ENCODE assay signal across 24 cellular contexts in genomic region chr2:160125366-160125765, GRCh38.
DNase-seq lines count a peak whose midpoint lies in the region; ATAC-seq and TF ChIP-seq lines count a peak whose summit lies in the region.
"Had no signal": no experiment of that assay in that cellular context is flagged by ENCODE, and none has a peak within 500 bp of the region (broad histone marks: within the 10 kb centered on the region; RNA-seq: fewer than 3 reads in every experiment).

No MANE protein-coding gene starts in this region.

- H3K4me1 ChIP-seq in GM23338 (ENCODE audit: insufficient read depth) (0 out of 2 replicates have a peak, but pooled peaks cover 4% of the 10 kb centered on the region), SJCRH30 (peaks cover 25% of the 10 kb centered on the region), mesodermal cell (ENCODE audit: control insufficient read depth, insufficient read depth, low read length, poor library complexity, severe bottlenecking) (peaks cover 17% of the 10 kb centered on the region), trophoblast cell (ENCODE audit: control insufficient read depth in 1 of 2, insufficient read depth in 2 of 2, low read length in 2 of 2) (peaks cover 5 to 12% of the 10 kb centered on the region in 2 experiments)
- no peaks in the 10 kb centered on the region for H3K4me1 ChIP-seq in effector memory CD4-positive, alpha-beta T cell (ENCODE audit: control insufficient read depth, insufficient read depth, low read length, poor library complexity, severe bottlenecking)
- H3K4me1 ChIP-seq: BE2C, BLaER1 had no signal

- H3K27me3 ChIP-seq in GM23338 (ENCODE audit: insufficient read depth) (no peaks in the 10 kb centered on the region), SJCRH30 (no peaks in the 10 kb centered on the region), trophoblast cell (ENCODE audit: insufficient read depth, low read length) (no peaks in the 10 kb centered on the region)
- no peaks in the 10 kb centered on the region for H3K27me3 ChIP-seq in effector memory CD4-positive, alpha-beta T cell (replicated peaks; ENCODE audit: control insufficient read depth, insufficient read depth, low read length, poor library complexity, severe bottlenecking)
- H3K27me3 ChIP-seq: BE2C, BLaER1 had no signal

- no peak overlapping the region for H3K4me3 Mint-ChIP-seq in GM23338
- H3K4me3 Mint-ChIP-seq: CD14-positive monocyte; CD4-positive, alpha-beta memory T cell; CD4-positive, CD25-positive, alpha-beta regulatory T cell; CD8-positive, alpha-beta memory T cell had no signal

- H3K4me3 ChIP-seq in GM23338 (no peak overlapping the region), SJCRH30 (peak overlapping the region; percentile 50), mesodermal cell (ENCODE audit: extremely low read depth, insufficient read depth, low read length, poor library complexity, severe bottlenecking) (no peak overlapping the region), trophoblast cell (ENCODE audit: low read depth, low read length) (no peak overlapping the region)
- H3K4me3 ChIP-seq in effector memory CD4-positive, alpha-beta T cell (ENCODE audit: insufficient read depth, low read depth, low read length, poor library complexity, severe bottlenecking) = no peak overlapping the region
- H3K4me3 ChIP-seq: BLaER1, GM12878 had no signal

- ATAC-seq in GM23338 = no peak
- ATAC-seq: GM12878 had no signal

- H3K9me3 ChIP-seq in SJCRH30 (replicated peaks) (no peaks in the 10 kb centered on the region), mesodermal cell (ENCODE audit: control insufficient read depth, low read length) (no peaks in the 10 kb centered on the region), trophoblast cell (ENCODE audit: insufficient read depth, low read depth, low read length) (no peaks in the 10 kb centered on the region)
- H3K9me3 ChIP-seq in effector memory CD4-positive, alpha-beta T cell (ENCODE audit: control insufficient read depth, low read length) = no peaks in the 10 kb centered on the region
- H3K9me3 ChIP-seq: BE2C, BLaER1 had no signal

- TF ChIP-seq CTCF in GM23338 (conservative IDR thresholded peaks at IDR 0.05; ENCODE audit: low read depth in 2 of 2) = no peak

- H2AFZ ChIP-seq in GM23338 (0 out of 2 replicates have a peak overlapping the region, but pooled peaks have one; percentile 40), trophoblast cell (ENCODE audit: insufficient read depth, low read length, poor library complexity) (no peak overlapping the region)

- H3K79me1 ChIP-seq in trophoblast cell (ENCODE audit: low read length) = peaks cover 3% of the 10 kb centered on the region

- no peak overlapping the region for H2AK5ac ChIP-seq in trophoblast cell (ENCODE audit: low read length)

- H3F3A ChIP-seq in GM23338 (replicated peaks; ENCODE audit: low read depth) = no peaks in the 10 kb centered on the region

- no peak overlapping the region for H2BK5ac ChIP-seq in trophoblast cell (ENCODE audit: low read depth, low read length, poor library complexity)

- H4K8ac ChIP-seq in trophoblast cell (ENCODE audit: low read depth, low read length) = no peak overlapping the region

- no peak overlapping the region for H3K23ac ChIP-seq in trophoblast cell (ENCODE audit: low read length)

- H3K27me3 Mint-ChIP-seq in GM23338 (ENCODE audit: insufficient read depth, low read depth, poor library complexity) = no peaks in the 10 kb centered on the region

- H4K12ac ChIP-seq in trophoblast cell (ENCODE audit: low read depth, low read length) = no peak overlapping the region

- DNase-seq in GM23338 (ENCODE audit: low spot score) (no peak), SJCRH30 (no peak), trophoblast cell (no peak), NCI-H187 (lab: John Stamatoyannopoulos, UW) (no peak), SIG-M5 (lab: John Stamatoyannopoulos, UW) (no peak)
- no peak for DNase-seq in effector memory CD4-positive, alpha-beta T cell
- DNase-seq: 8988T; ACHN; C1 segment of cervical spinal cord; CD4-positive, alpha-beta memory T cell; CD4-positive, CD25-positive, alpha-beta regulatory T cell; CD8-positive, alpha-beta memory T cell; COR-L47; DMS 273 treated with DMSO at 0.1 percent for 48 hours; DMS153; DMS53; DMS79; DND-41; GDM1 had no signal

- H3K79me2 ChIP-seq in GM23338 (replicated peaks; ENCODE audit: insufficient read depth) = no peaks in the 10 kb centered on the region
- peaks cover 2% of the 10 kb centered on the region for H3K79me2 ChIP-seq in trophoblast cell (ENCODE audit: control insufficient read depth, insufficient read depth, low read length, poor library complexity)

- no peak overlapping the region for H2BK120ac ChIP-seq in trophoblast cell (ENCODE audit: insufficient read depth, low read length, poor library complexity)

- H3K27ac ChIP-seq in GM23338 (ENCODE audit: low read depth) (no peak overlapping the region), SJCRH30 (peak overlapping the region; percentile 83), mesodermal cell (ENCODE audit: low read depth, low read length, severe bottlenecking) (peak overlapping the region; percentile 19), trophoblast cell (ENCODE audit: low read depth, low read length) (peak overlapping the region; percentile 53)
- H3K27ac ChIP-seq in effector memory CD4-positive, alpha-beta T cell (ENCODE audit: insufficient read depth, low read length, poor library complexity, severe bottlenecking) = no peak overlapping the region
- H3K27ac ChIP-seq: BLaER1 had no signal

- WGBS in mesodermal cell (ENCODE audit: insufficient coverage in 2 of 2), 2 experiments = 100% methylated on average over 1 of the region's 2 CpGs; no CpG with 5 or more reads in 1 of the 2 experiments
- no CpG with 5 or more reads among the region's 2 CpGs for WGBS in trophoblast cell (ENCODE audit: extremely low coverage, insufficient coverage, insufficient read length)

- H3K4me2 ChIP-seq in GM23338 (no peak overlapping the region), trophoblast cell (ENCODE audit: low read length) (no peak overlapping the region)
- H3K4me2 ChIP-seq: BLaER1 had no signal

- no peaks in the 10 kb centered on the region for H3K36me3 ChIP-seq in GM23338 (ENCODE audit: insufficient read depth)
- H3K36me3 ChIP-seq in SJCRH30 = no peaks in the 10 kb centered on the region
- no peaks in the 10 kb centered on the region for H3K36me3 ChIP-seq in mesodermal cell (ENCODE audit: control insufficient read depth, insufficient read depth, low read length)
- peaks cover 13 to 32% of the 10 kb centered on the region in 2 experiments for H3K36me3 ChIP-seq in trophoblast cell (ENCODE audit: control insufficient read depth in 1 of 2, insufficient read depth in 2 of 2, low read length in 2 of 2)
- no peaks in the 10 kb centered on the region for H3K36me3 ChIP-seq in effector memory CD4-positive, alpha-beta T cell (ENCODE audit: control insufficient read depth, insufficient read depth, low read length)
- H3K36me3 ChIP-seq: BE2C, BLaER1 had no signal

- no peak overlapping the region for H2BK12ac ChIP-seq in trophoblast cell (ENCODE audit: low read length)

- no peak overlapping the region for H3K9ac ChIP-seq in trophoblast cell (ENCODE audit: low read length)
- H3K9ac ChIP-seq: BLaER1 had no signal

- H3K4me1 Mint-ChIP-seq in GM23338 = no peaks in the 10 kb centered on the region
- H3K4me1 Mint-ChIP-seq: CD14-positive monocyte; CD4-positive, alpha-beta memory T cell; CD4-positive, CD25-positive, alpha-beta regulatory T cell; CD8-positive, alpha-beta memory T cell had no signal

- H4K20me1 ChIP-seq in GM23338 (replicated peaks; ENCODE audit: insufficient read depth) = no peaks in the 10 kb centered on the region
- H4K20me1 ChIP-seq: BLaER1 had no signal

- no peaks in the 10 kb centered on the region for H3K9me3 Mint-ChIP-seq in GM23338
- H3K9me3 Mint-ChIP-seq: CD14-positive monocyte; CD8-positive, alpha-beta memory T cell had no signal

- no peak overlapping the region for H3K4ac ChIP-seq in trophoblast cell (ENCODE audit: low read depth, low read length)

- H3K27ac Mint-ChIP-seq in GM23338 = no peak overlapping the region
- H3K27ac Mint-ChIP-seq: CD14-positive monocyte; CD4-positive, alpha-beta memory T cell; CD4-positive, CD25-positive, alpha-beta regulatory T cell; CD8-positive, alpha-beta memory T cell had no signal

- H3K9me2 ChIP-seq in GM23338 (ENCODE audit: insufficient read depth) = no peaks in the 10 kb centered on the region

- H3K14ac ChIP-seq in trophoblast cell (ENCODE audit: low read length) = no peak overlapping the region

- H3K36me3 Mint-ChIP-seq in GM23338 (ENCODE audit: low read depth) = no peaks in the 10 kb centered on the region
- H3K36me3 Mint-ChIP-seq: CD14-positive monocyte; CD4-positive, alpha-beta memory T cell; CD4-positive, CD25-positive, alpha-beta regulatory T cell; CD8-positive, alpha-beta memory T cell had no signal

- H3K18ac ChIP-seq in trophoblast cell (ENCODE audit: low read length) = no peak overlapping the region

- H4K91ac ChIP-seq in trophoblast cell (ENCODE audit: low read depth, low read length) = no peak overlapping the region

TF ChIP-seq in GM23338, 12 proteins besides CTCF, POLR2A, EP300 and RAD21 (continues in another document):
- no peak for TF ChIP-seq EZH2phosphoT487 (IDR thresholded peaks at IDR 0.05; ENCODE audit: unreplicated experiment)
- no peak for TF ChIP-seq JUNB (IDR thresholded peaks at IDR 0.05; ENCODE audit: unreplicated experiment)
- TF ChIP-seq NANOG (IDR thresholded peaks at IDR 0.05; ENCODE audit: borderline replicate concordance) = no peak
- no peak for TF ChIP-seq REST (IDR thresholded peaks at IDR 0.05; ENCODE audit: unreplicated experiment)

Comparison
In these comparisons a context has a peak if more than half of its experiments do, and no peak if none do; other contexts are left out.
1. H3K27ac ChIP-seq: peak in SJCRH30 (single experiment), mesodermal cell (single experiment) and trophoblast cell (single experiment); none in GM23338 (single experiment) and effector memory CD4-positive, alpha-beta T cell (single experiment).